Comparison of ENCODE assay signal across 1 cellular context in genomic region chr19:49441960-49442350, GRCh38.
TF ChIP-seq lines count a peak whose summit lies in the region.

No MANE protein-coding gene starts in this region.

TF ChIP-seq in A549, 52 proteins besides CTCF, POLR2A, EP300 and RAD21 (continued from another document):
- TF ChIP-seq MAX (IDR thresholded peaks at IDR 0.05) (no peak), MAFK (IDR thresholded peaks at IDR 0.05; ENCODE audit: partially characterized antibody) (no peak), CBX8 (IDR thresholded peaks at IDR 0.05) (no peak), NPAS2 (CRISPR knock-in tag; IDR thresholded peaks at IDR 0.05; ENCODE audit: borderline replicate concordance) (no peak), HDAC2 (IDR thresholded peaks at IDR 0.05) (no peak), CHD2 (IDR thresholded peaks at IDR 0.05; ENCODE audit: low read length, partially characterized antibody) (no peak), POLR2AphosphoS2 (conservative IDR thresholded peaks at IDR 0.05; ENCODE audit: low read length) (no peak)
- TF ChIP-seq, protein P1, sequence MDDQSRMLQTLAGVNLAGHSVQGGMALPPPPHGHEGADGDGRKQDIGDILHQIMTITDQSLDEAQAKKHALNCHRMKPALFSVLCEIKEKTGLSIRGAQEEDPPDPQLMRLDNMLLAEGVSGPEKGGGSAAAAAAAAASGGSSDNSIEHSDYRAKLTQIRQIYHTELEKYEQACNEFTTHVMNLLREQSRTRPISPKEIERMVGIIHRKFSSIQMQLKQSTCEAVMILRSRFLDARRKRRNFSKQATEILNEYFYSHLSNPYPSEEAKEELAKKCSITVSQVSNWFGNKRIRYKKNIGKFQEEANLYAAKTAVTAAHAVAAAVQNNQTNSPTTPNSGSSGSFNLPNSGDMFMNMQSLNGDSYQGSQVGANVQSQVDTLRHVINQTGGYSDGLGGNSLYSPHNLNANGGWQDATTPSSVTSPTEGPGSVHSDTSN (IDR thresholded peaks at IDR 0.05) = no peak
